In genomic region chrX:72181178-72182125, GRCh38 we compare ENCODE assay signal across 8 cellular contexts. TPM values are rescaled to one million over a fixed set of nuclear protein-coding genes. Genes with fewer than 3 reads are reported as not detected.
DNase-seq lines count a peak whose midpoint lies in the region; ATAC-seq and TF ChIP-seq lines count a peak whose summit lies in the region.

PIN4 (plus strand) TSS chrX:72181757; CDS start chrX:72181786, 29 bp downstream.

- H3K4me2 ChIP-seq in DOHH2 (ENCODE audit: low read length): peak within 1 kb of the TSS; percentile 70

- H3K27me3 ChIP-seq in DOHH2 (ENCODE audit: control insufficient read depth, low read length): no peaks in the 10 kb centered on the region

- no peaks in the 10 kb centered on the region for H3K9me2 ChIP-seq in DOHH2 (replicated peaks; ENCODE audit: control insufficient read depth, low read length)

- H3K4me3 ChIP-seq in DOHH2 (ENCODE audit: low read length): peak within 1 kb of the TSS; percentile 91
- H3K4me3 ChIP-seq in fibroblast of mammary gland (ENCODE audit: control insufficient read depth, low read depth, low read length): peak within 1 kb of the TSS; percentile 89

- H3K4me3 Mint-ChIP-seq in naive thymus-derived CD8-positive, alpha-beta T cell: no peak within 1 kb of the TSS

- peak; percentile 87 to 91 for ATAC-seq in naive thymus-derived CD8-positive, alpha-beta T cell

- H3K27ac ChIP-seq in DOHH2 (ENCODE audit: low read depth, low read length): peak within 1 kb of the TSS; percentile 84

- peaks cover 0 to 7% (median 0%) of the 10 kb centered on the region in 9 donors for H3K9me3 Mint-ChIP-seq in naive thymus-derived CD8-positive, alpha-beta T cell

- peaks cover 0 to 11% (median 2%) of the 10 kb centered on the region in 3 donors for H3K36me3 Mint-ChIP-seq in naive thymus-derived CD8-positive, alpha-beta T cell

- POLR2A ChIA-PET in naive thymus-derived CD8-positive, alpha-beta T cell (lab: Charles Lee): interaction anchor here (0.7 to 2.2 kb wide), 5 partner anchors 9 to 1034 kb away, joined by 3 to 18 read pairs (median 4); partner anchors contain the start of genes NAP1L2 and RPS4X

- H3F3A ChIP-seq in DOHH2 (ENCODE audit: control insufficient read depth, insufficient read depth): no peaks in the 10 kb centered on the region; the same call in 1 of the 2 replicates

- H3K9me3 ChIP-seq in DOHH2 (ENCODE audit: control insufficient read depth, insufficient read depth, low read length): no peaks in the 10 kb centered on the region

- H3K4me1 ChIP-seq in DOHH2 (ENCODE audit: control insufficient read depth, low read length): peaks cover 17% of the 10 kb centered on the region

- H3K79me2 ChIP-seq in DOHH2 (ENCODE audit: control insufficient read depth, low read length): peaks cover 28% of the 10 kb centered on the region

- peak; percentile 76 for DNase-seq in GOT3 (lab: John Stamatoyannopoulos, UW)
- peak; percentile 95 for DNase-seq in LHCN-M2 (ENCODE audit: low read depth)
- peak; percentile 99 for DNase-seq in RPMI7951 (ENCODE audit: low read depth)
- peak; percentile 53 to 68 for DNase-seq in activated T-helper 1 cell treated with anti-CD3 and anti-CD28 coated beads, Interleukin-2, amount 50 U/mL, for 16 hours (ENCODE audit: low read depth in 1 of 2, low spot score in 1 of 2)
- peak; percentile 96 for DNase-seq in fibroblast of mammary gland (ENCODE audit: low read depth)
- DNase-seq in naive thymus-derived CD8-positive, alpha-beta T cell: peak; percentile 67 to 90 (median 80)
- peak; percentile 64 to 88 (median 82) for DNase-seq in stimulated activated naive CD4-positive, alpha-beta T cell (lab: John Stamatoyannopoulos, UW)

- H4K20me1 ChIP-seq in DOHH2 (ENCODE audit: control insufficient read depth, insufficient read depth, low read depth, low read length): no peaks in the 10 kb centered on the region

- TF ChIP-seq CTCF in DOHH2 (IDR thresholded peaks at IDR 0.05; ENCODE audit: low read depth, low read length, poor library complexity, severe bottlenecking): no peak
- TF ChIP-seq CTCF in fibroblast of mammary gland (conservative IDR thresholded peaks at IDR 0.05; ENCODE audit: control insufficient read depth, insufficient read depth, low read depth, low read length): no peak

- peak within 1 kb of the TSS in 1 of 10 donors; percentile 24 for H3K27ac Mint-ChIP-seq in naive thymus-derived CD8-positive, alpha-beta T cell

- H3K27me3 Mint-ChIP-seq in naive thymus-derived CD8-positive, alpha-beta T cell: no peaks in the 10 kb centered on the region

- peaks cover 3 to 17% (median 12%) of the 10 kb centered on the region in 4 donors for H3K4me1 Mint-ChIP-seq in naive thymus-derived CD8-positive, alpha-beta T cell

- H3K36me3 ChIP-seq in DOHH2 (ENCODE audit: control insufficient read depth, low read length): no peaks in the 10 kb centered on the region

RNA-seq across cellular contexts. Expression of gene PIN4, which starts in this region (rescaled TPM):
- total RNA-seq in LHCN-M2 (2014; rRNA removed): 5.1 and 7.9 TPM in 2 replicates
- polyA plus RNA-seq in LHCN-M2 (2012): 23.0 TPM
- 33.8 and 36.6 TPM in 2 replicates for total RNA-seq in RPMI7951 (2014; rRNA removed; shearing (Covaris generic))
- 10 to 100 TPM; 10.8 to 11.1 TPM for total RNA-seq in naive thymus-derived CD8-positive, alpha-beta T cell
- polyA plus RNA-seq in naive thymus-derived CD8-positive, alpha-beta T cell: 10 to 100 TPM; 26.7 to 32.5 (median 31.5) TPM

Comparison
In these comparisons a context has a peak if more than half of its experiments do, and no peak if none do; other contexts are left out.
1. Peak in every context shown above with its lines: DNase-seq, ATAC-seq, H3K4me3 ChIP-seq and H3K27ac ChIP-seq.